Comparison of ENCODE assay signal across 21 cellular contexts in the genomic region with DNA sequence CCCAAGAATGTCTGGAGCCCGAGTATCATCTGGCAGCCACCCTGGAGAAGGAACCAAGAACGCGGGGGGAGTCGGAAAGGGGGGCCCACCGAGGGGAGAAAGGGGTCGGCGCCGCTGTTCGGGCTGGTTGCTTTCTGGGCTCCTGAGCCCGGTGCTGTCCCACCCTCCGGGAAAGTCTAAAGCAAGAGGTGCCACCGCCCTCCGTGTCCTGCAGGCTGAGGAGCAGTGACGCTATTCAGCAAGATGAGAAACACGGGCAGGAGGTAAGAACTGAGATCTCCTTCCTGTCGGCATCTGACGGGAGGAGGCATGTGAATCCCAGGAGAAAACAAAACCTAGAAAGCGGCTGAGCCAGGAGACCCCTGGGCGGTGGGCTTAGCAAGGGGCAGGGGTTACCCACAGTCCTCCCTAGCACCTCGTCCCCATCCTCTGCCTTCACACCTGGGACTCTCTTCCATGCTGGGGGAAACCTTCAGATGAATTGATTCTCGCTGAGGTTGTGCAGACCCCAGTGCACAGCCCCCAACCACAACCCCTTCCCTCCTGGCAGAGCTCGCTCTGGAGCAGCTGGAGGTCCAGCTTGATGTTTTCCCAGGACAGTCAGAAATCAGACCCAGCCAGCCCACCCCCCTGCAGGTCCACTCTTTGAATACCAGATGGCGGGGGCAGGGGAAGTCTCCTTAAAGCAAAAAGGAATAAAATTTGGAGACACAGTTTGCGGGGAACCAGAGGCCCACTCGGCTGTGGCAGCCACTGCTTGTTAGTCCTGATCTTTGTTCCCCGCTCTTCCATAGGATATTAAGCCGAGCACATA.
DNase-seq lines count a peak whose midpoint lies in the region; ATAC-seq, FAIRE-seq and TF ChIP-seq lines count a peak whose summit lies in the region.
"Had no signal": no experiment of that assay in that cellular context is flagged by ENCODE, and none has a peak within 500 bp of the region (broad histone marks: within the 10 kb centered on the region; RNA-seq: fewer than 3 reads in every experiment).

No MANE protein-coding gene starts in this region.

- intact Hi-C loops in kidney (cut with DNase I) (no loop called here), upper lobe of right lung (cut with DNase I) (no loop called here), mammary epithelial cell (cut with micrococcal nuclease) (no loop called here)

- H3K9ac ChIP-seq in NT2/D1 (ENCODE audit: insufficient read length, low read depth) (peak overlapping the region; percentile 5), kidney (ENCODE audit: low read length in 2 of 2) (no peak overlapping the region), mammary epithelial cell (ENCODE audit: insufficient read depth, low read length) (no peak overlapping the region)

- FAIRE-seq in kidney (lab: Jason Lieb, UNC): no peak

- WGBS in mammary epithelial cell (ENCODE audit: low coverage, missing lambda C conversion rate): 93% methylated on average over 19 of the region's 27 CpGs

- no peaks in the 10 kb centered on the region for H4K20me1 ChIP-seq in mammary epithelial cell (ENCODE audit: insufficient read depth, low read length)

- dilution Hi-C loops in mammary epithelial cell (cut with HindIII; ENCODE audit: low sequenced_read_pairs): no loop called here

- H3K4me3 ChIP-seq in NT2/D1 (ENCODE audit: insufficient read length, low read depth): no peak overlapping the region
- no peak overlapping the region for H3K4me3 ChIP-seq in kidney (ENCODE audit: low read length in 2 of 2)
- H3K4me3 ChIP-seq in upper lobe of right lung: no peak overlapping the region
- H3K4me3 ChIP-seq in mammary epithelial cell (replicated peaks in 1 of 3; ENCODE audit: insufficient read depth in 1 of 3, low read depth in 2 of 3, low read length in 3 of 3): no peak overlapping the region
- H3K4me3 ChIP-seq: SJCRH30 had no signal

- H3K36me3 ChIP-seq in NT2/D1 (ENCODE audit: insufficient read depth, insufficient read length, low read length) (no peaks in the 10 kb centered on the region), kidney (ENCODE audit: control insufficient read depth in 1 of 2, insufficient read depth in 2 of 2, low read length in 2 of 2) (no peaks in the 10 kb centered on the region), upper lobe of right lung (no peaks in the 10 kb centered on the region), mammary epithelial cell (ENCODE audit: insufficient read depth, low read length) (no peaks in the 10 kb centered on the region)
- H3K36me3 ChIP-seq: BE2C, SJCRH30 had no signal

- no TSS peak for BruUV-seq in mammary epithelial cell (replicated peaks; lab: Mats Ljungman, UMichigan)

- TF ChIP-seq CTCF in kidney (IDR thresholded peaks at IDR 0.05; ENCODE audit: borderline replicate concordance, extremely low read depth, insufficient read depth) (no peak), upper lobe of right lung (IDR thresholded peaks at IDR 0.05) (no peak), mammary epithelial cell (conservative IDR thresholded peaks at IDR 0.05 in 1 of 2, IDR thresholded peaks at IDR 0.05 in 1 of 2; ENCODE audit: extremely low read depth in 1 of 2, insufficient read depth in 1 of 2, low read depth in 1 of 2, low read length in 2 of 2) (no peak), GM10266 (IDR thresholded peaks at IDR 0.05; ENCODE audit: control insufficient read depth, insufficient read depth, low read depth, missing control alignments) (no peak)

- CTCF ChIA-PET in mammary epithelial cell (lab: Charles Lee; ENCODE audit: low non-redundant PET): no interaction called here

- H3K27me3 ChIP-seq in NT2/D1 (ENCODE audit: insufficient read depth, insufficient read length) (no peaks in the 10 kb centered on the region), upper lobe of right lung (no peaks in the 10 kb centered on the region), mammary epithelial cell (ENCODE audit: insufficient read depth, low read length) (no peaks in the 10 kb centered on the region)
- H3K27me3 ChIP-seq: BE2C, SJCRH30 had no signal

- no peaks in the 10 kb centered on the region for H3K79me2 ChIP-seq in mammary epithelial cell (ENCODE audit: insufficient read depth, low read length)

- ATAC-seq in upper lobe of right lung: no peak
- ATAC-seq: PC-3, Right ventricle myocardium inferior had no signal

- H2AFZ ChIP-seq in mammary epithelial cell (ENCODE audit: low read depth, low read length): no peak overlapping the region

- H3K27ac ChIP-seq in kidney (ENCODE audit: low read depth in 2 of 2, low read length in 2 of 2) (no peak overlapping the region), upper lobe of right lung (no peak overlapping the region), mammary epithelial cell (ENCODE audit: insufficient read depth, low read depth, low read length) (no peak overlapping the region)
- H3K27ac ChIP-seq: 22Rv1, SJCRH30 had no signal

- peaks cover 43% of the 10 kb centered on the region for H3K4me1 ChIP-seq in NT2/D1 (ENCODE audit: insufficient read depth, insufficient read length)
- peaks cover 5 to 8% of the 10 kb centered on the region in 2 donors for H3K4me1 ChIP-seq in kidney (ENCODE audit: control insufficient read depth in 1 of 2, insufficient read depth in 1 of 2, low read depth in 1 of 2, low read length in 2 of 2)
- H3K4me1 ChIP-seq in upper lobe of right lung: peaks cover 5% of the 10 kb centered on the region
- peaks cover 13% of the 10 kb centered on the region for H3K4me1 ChIP-seq in mammary epithelial cell (ENCODE audit: insufficient read depth, low read length)
- H3K4me1 ChIP-seq: SJCRH30 had no signal

- in situ Hi-C loops in mammary epithelial cell (cut with MboI; ENCODE audit: low sequenced_read_pairs in 2 of 2): no loop called here

- DNase-seq in DMS 273 (lab: John Stamatoyannopoulos, UW; ENCODE audit: unreplicated experiment) (peak; percentile 41), DMS 273 treated with DMSO at 0.1 percent for 48 hours (lab: John Stamatoyannopoulos, UW) (no peak), NT2/D1 (ENCODE audit: low read depth, low spot score) (no peak), kidney (peak; percentile 37), upper lobe of right lung (peak; percentile 47), mammary epithelial cell (no peak), GM10266 (ENCODE audit: extremely low spot score) (no peak)
- DNase-seq: BE2C; CD8-positive, alpha-beta memory T cell; DMS53; H7; KG1; MM.1S; NCI-H2029; NCI-H446; NCI-H524 treated with DMSO at 0.1 percent for 48 hours; NCI-H774; PC-3; SJCRH30 had no signal

- H3K4me2 ChIP-seq in mammary epithelial cell (ENCODE audit: insufficient read depth, low read depth, low read length): no peak overlapping the region

- no peaks in the 10 kb centered on the region for H3K9me3 ChIP-seq in NT2/D1 (ENCODE audit: insufficient read depth, low read length)
- no peaks in the 10 kb centered on the region for H3K9me3 ChIP-seq in kidney (ENCODE audit: control insufficient read depth in 1 of 2, low read length in 2 of 2)
- no peaks in the 10 kb centered on the region for H3K9me3 ChIP-seq in upper lobe of right lung
- H3K9me3 ChIP-seq in mammary epithelial cell (replicated peaks; ENCODE audit: insufficient read depth, low read length): no peaks in the 10 kb centered on the region
- H3K9me3 ChIP-seq: BE2C, SJCRH30 had no signal

Comparison
In these comparisons a context has a peak if more than half of its experiments do, and no peak if none do; other contexts are left out.
1. DNase-seq: peak in DMS 273 (single experiment), kidney (single experiment) and upper lobe of right lung (single experiment); none in DMS 273 treated with DMSO at 0.1 percent for 48 hours (single experiment), NT2/D1 (single experiment), mammary epithelial cell (single experiment) and GM10266 (single experiment).